2 cellular contexts compared by ENCODE assay signal in the genomic region with DNA sequence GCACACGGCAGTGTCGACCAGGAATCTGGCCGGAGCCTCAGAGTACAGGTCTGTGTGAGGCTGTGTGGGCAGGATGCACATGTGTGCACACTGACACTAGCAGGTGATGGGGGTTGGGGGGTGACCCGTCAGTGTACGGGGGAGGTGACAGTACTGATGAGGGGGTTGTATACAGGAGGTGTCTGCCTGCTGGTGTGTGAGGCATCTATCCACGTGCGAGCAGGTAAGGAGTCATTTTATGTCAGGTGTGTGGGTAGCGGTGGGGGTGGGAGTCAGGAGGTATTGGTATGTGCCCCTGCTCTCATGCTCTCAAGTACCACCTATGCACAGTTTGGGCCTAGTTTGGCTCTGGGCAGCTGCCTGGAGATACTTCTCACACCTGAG.
TF ChIP-seq lines count a peak whose summit lies in the region.

No MANE protein-coding gene starts in this region.

TF ChIP-seq in GM23338, 12 proteins besides CTCF, POLR2A, EP300 and RAD21:
- TF ChIP-seq, protein P1, sequence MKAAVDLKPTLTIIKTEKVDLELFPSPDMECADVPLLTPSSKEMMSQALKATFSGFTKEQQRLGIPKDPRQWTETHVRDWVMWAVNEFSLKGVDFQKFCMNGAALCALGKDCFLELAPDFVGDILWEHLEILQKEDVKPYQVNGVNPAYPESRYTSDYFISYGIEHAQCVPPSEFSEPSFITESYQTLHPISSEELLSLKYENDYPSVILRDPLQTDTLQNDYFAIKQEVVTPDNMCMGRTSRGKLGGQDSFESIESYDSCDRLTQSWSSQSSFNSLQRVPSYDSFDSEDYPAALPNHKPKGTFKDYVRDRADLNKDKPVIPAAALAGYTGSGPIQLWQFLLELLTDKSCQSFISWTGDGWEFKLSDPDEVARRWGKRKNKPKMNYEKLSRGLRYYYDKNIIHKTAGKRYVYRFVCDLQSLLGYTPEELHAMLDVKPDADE (IDR thresholded peaks at IDR 0.05) = no peak
- TF ChIP-seq EZH2phosphoT487 (IDR thresholded peaks at IDR 0.05; ENCODE audit: unreplicated experiment) (no peak), ZNF114 (CRISPR knock-in tag; IDR thresholded peaks at IDR 0.05) (no peak), ZNF331 (CRISPR knock-in tag; IDR thresholded peaks at IDR 0.05; ENCODE audit: low read depth) (no peak), JUNB (IDR thresholded peaks at IDR 0.05; ENCODE audit: unreplicated experiment) (no peak), NANOG (IDR thresholded peaks at IDR 0.05; ENCODE audit: borderline replicate concordance) (no peak), CREB1 (CRISPR knock-in tag; IDR thresholded peaks at IDR 0.05; ENCODE audit: low read depth) (no peak), EZH2 (IDR thresholded peaks at IDR 0.05; ENCODE audit: low read depth, unreplicated experiment) (no peak)
- TF ChIP-seq, protein P2, sequence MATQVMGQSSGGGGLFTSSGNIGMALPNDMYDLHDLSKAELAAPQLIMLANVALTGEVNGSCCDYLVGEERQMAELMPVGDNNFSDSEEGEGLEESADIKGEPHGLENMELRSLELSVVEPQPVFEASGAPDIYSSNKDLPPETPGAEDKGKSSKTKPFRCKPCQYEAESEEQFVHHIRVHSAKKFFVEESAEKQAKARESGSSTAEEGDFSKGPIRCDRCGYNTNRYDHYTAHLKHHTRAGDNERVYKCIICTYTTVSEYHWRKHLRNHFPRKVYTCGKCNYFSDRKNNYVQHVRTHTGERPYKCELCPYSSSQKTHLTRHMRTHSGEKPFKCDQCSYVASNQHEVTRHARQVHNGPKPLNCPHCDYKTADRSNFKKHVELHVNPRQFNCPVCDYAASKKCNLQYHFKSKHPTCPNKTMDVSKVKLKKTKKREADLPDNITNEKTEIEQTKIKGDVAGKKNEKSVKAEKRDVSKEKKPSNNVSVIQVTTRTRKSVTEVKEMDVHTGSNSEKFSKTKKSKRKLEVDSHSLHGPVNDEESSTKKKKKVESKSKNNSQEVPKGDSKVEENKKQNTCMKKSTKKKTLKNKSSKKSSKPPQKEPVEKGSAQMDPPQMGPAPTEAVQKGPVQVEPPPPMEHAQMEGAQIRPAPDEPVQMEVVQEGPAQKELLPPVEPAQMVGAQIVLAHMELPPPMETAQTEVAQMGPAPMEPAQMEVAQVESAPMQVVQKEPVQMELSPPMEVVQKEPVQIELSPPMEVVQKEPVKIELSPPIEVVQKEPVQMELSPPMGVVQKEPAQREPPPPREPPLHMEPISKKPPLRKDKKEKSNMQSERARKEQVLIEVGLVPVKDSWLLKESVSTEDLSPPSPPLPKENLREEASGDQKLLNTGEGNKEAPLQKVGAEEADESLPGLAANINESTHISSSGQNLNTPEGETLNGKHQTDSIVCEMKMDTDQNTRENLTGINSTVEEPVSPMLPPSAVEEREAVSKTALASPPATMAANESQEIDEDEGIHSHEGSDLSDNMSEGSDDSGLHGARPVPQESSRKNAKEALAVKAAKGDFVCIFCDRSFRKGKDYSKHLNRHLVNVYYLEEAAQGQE (IDR thresholded peaks at IDR 0.05; ENCODE audit: unreplicated experiment) = no peak
- TF ChIP-seq, protein P3, sequence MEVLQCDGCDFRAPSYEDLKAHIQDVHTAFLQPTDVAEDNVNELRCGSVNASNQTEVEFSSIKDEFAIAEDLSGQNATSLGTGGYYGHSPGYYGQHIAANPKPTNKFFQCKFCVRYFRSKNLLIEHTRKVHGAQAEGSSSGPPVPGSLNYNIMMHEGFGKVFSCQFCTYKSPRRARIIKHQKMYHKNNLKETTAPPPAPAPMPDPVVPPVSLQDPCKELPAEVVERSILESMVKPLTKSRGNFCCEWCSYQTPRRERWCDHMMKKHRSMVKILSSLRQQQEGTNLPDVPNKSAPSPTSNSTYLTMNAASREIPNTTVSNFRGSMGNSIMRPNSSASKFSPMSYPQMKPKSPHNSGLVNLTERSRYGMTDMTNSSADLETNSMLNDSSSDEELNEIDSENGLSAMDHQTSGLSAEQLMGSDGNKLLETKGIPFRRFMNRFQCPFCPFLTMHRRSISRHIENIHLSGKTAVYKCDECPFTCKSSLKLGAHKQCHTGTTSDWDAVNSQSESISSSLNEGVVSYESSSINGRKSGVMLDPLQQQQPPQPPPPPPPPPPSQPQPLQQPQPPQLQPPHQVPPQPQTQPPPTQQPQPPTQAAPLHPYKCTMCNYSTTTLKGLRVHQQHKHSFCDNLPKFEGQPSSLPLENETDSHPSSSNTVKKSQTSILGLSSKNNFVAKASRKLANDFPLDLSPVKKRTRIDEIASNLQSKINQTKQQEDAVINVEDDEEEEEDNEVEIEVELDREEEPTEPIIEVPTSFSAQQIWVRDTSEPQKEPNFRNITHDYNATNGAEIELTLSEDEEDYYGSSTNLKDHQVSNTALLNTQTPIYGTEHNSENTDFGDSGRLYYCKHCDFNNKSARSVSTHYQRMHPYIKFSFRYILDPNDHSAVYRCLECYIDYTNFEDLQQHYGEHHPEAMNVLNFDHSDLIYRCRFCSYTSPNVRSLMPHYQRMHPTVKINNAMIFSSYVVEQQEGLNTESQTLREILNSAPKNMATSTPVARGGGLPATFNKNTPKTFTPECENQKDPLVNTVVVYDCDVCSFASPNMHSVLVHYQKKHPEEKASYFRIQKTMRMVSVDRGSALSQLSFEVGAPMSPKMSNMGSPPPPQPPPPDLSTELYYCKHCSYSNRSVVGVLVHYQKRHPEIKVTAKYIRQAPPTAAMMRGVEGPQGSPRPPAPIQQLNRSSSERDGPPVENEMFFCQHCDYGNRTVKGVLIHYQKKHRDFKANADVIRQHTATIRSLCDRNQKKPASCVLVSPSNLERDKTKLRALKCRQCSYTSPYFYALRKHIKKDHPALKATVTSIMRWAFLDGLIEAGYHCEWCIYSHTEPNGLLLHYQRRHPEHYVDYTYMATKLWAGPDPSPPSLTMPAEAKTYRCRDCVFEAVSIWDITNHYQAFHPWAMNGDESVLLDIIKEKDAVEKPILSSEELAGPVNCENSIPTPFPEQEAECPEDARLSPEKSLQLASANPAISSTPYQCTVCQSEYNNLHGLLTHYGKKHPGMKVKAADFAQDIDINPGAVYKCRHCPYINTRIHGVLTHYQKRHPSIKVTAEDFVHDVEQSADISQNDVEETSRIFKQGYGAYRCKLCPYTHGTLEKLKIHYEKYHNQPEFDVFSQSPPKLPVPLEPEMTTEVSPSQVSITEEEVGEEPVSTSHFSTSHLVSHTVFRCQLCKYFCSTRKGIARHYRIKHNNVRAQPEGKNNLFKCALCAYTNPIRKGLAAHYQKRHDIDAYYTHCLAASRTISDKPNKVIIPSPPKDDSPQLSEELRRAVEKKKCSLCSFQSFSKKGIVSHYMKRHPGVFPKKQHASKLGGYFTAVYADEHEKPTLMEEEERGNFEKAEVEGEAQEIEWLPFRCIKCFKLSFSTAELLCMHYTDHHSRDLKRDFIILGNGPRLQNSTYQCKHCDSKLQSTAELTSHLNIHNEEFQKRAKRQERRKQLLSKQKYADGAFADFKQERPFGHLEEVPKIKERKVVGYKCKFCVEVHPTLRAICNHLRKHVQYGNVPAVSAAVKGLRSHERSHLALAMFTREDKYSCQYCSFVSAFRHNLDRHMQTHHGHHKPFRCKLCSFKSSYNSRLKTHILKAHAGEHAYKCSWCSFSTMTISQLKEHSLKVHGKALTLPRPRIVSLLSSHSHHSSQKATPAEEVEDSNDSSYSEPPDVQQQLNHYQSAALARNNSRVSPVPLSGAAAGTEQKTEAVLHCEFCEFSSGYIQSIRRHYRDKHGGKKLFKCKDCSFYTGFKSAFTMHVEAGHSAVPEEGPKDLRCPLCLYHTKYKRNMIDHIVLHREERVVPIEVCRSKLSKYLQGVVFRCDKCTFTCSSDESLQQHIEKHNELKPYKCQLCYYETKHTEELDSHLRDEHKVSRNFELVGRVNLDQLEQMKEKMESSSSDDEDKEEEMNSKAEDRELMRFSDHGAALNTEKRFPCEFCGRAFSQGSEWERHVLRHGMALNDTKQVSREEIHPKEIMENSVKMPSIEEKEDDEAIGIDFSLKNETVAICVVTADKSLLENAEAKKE (CRISPR knock-in tag; IDR thresholded peaks at IDR 0.05) = no peak
TF ChIP-seq in GM23338: peak in this region for 0.

TF ChIP-seq in H1, 55 proteins besides CTCF, POLR2A, EP300 and RAD21:
- TF ChIP-seq SP4 (IDR thresholded peaks at IDR 0.05; ENCODE audit: low read length) (no peak), EGR1 (IDR thresholded peaks at IDR 0.05; ENCODE audit: borderline replicate concordance, low read depth, low read length) (no peak), FOSL1 (IDR thresholded peaks at IDR 0.05; ENCODE audit: insufficient read depth, low read depth, low read length) (no peak), ASH2L (IDR thresholded peaks at IDR 0.05; ENCODE audit: low read length) (no peak), PHF8 (conservative IDR thresholded peaks at IDR 0.05; ENCODE audit: low read depth, low read length) (no peak), EZH2 (IDR thresholded peaks at IDR 0.05; ENCODE audit: low read depth, low read length, severe bottlenecking) (no peak)
